ENCODE assay signal across 11 cellular contexts in the genomic region with DNA sequence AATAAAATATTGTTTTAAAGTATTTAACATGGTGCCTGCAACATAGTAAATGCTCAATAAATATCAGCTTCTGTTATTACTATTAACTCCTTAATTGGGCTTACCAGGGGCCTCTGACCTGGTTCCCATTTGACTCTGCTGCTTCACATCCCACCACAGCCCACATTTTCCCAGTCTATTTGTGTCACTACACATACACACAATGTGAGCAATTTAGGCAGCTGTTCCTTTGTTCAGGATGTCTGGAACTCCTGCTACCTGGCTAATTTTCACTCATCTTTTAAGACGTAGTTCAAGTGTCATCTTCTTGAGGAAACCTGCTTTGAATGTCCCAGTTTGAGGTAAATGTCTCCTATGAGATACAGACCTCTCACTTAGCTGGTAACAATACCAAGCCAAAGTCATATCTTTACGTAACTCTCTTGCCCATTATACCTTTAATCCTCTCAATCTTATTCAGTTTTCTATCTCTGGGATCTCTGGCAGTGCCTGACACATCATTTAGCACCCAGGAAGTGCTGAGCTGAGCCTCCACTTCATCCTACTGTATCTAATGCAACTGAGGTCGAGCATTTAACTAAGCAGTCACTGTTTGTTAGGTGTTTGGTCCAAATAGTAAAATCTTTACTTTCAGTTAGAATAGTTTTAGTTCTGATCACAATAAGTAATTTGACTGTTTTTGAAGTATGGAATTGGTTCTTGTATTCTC. TPM values are rescaled to one million over a fixed set of nuclear protein-coding genes. Genes with fewer than 3 reads are reported as not detected.
DNase-seq lines count a peak whose midpoint lies in the region; ATAC-seq and TF ChIP-seq lines count a peak whose summit lies in the region.
"Had no signal": no experiment of that assay in that cellular context is flagged by ENCODE, and none has a peak within 500 bp of the region (broad histone marks: within the 10 kb centered on the region; RNA-seq: fewer than 3 reads in every experiment).

No MANE protein-coding gene starts in this region.

- no peak for ATAC-seq in HG02938 (IDR thresholded peaks at IDR 0.05; ENCODE audit: unreplicated experiment)

- H3K27ac ChIP-seq in adrenal gland: peak overlapping the region in 3 of 5 donors; percentile 55 to 97 (median 59)
- H3K27ac ChIP-seq in urinary bladder (ENCODE audit: low read depth): peak overlapping the region; percentile 16

- H3K4me1 ChIP-seq in adrenal gland (replicated peaks in 1 of 2) (peaks cover 55 to 72% of the 10 kb centered on the region in 2 donors), urinary bladder (ENCODE audit: insufficient read depth) (peaks cover 2% of the 10 kb centered on the region)

- WGBS in adrenal gland, 4 donors: 53 to 65% (median 60%) methylated on average over 3 of the region's 3 CpGs
- 57% methylated on average over 3 of the region's 3 CpGs for WGBS in urinary bladder

- H3K4me3 ChIP-seq in adrenal gland (peak overlapping the region in 1 of 4 donors; percentile 98), urinary bladder (ENCODE audit: low read depth, low read length) (peak overlapping the region; percentile 10)

- no peaks in the 10 kb centered on the region for H3K27me3 ChIP-seq in adrenal gland

- no peak for TF ChIP-seq POLR2A in adrenal gland (IDR thresholded peaks at IDR 0.05)

- no peaks in the 10 kb centered on the region for H3K9me3 ChIP-seq in adrenal gland (replicated peaks in 1 of 3)

- intact Hi-C loops in adrenal gland (cut with DNase I): loop anchor here in 1 of 2 donors (10.0 kb wide), 1 partner anchor 84 kb away; no protein-coding TSS in a partner anchor

- TF ChIP-seq CTCF in adrenal gland (IDR thresholded peaks at IDR 0.05): no peak

- peak; percentile 52 for DNase-seq in stimulated activated CD4-positive, alpha-beta T cell treated with anti-CD3 and anti-CD28 coated beads, Interleukin-1b, Interleukin-23, amount 100 ng/mL, for 48 hours
- DNase-seq in stimulated activated CD4-positive, alpha-beta T cell treated with anti-CD3 and anti-CD28 coated beads, Interleukin-4, amount 100 ng/mL, for 4 hours: no peak
- DNase-seq in adrenal gland (no peak), myocyte (ENCODE audit: low read depth) (peak; percentile 64), EL (no peak), NCI-H146 (lab: John Stamatoyannopoulos, UW) (no peak)
- DNase-seq: activated CD4-positive, CD25-positive, alpha-beta regulatory T cell; kidney; NCI-H510A treated with DMSO at 0.1 percent for 48 hours had no signal

- H3K36me3 ChIP-seq in adrenal gland (replicated peaks in 1 of 2) (no peaks in the 10 kb centered on the region), urinary bladder (ENCODE audit: insufficient read depth) (no peaks in the 10 kb centered on the region)

RNA-seq across cellular contexts. Expression of a gene that starts 4.5 kb away (rescaled TPM):
- total RNA-seq in adrenal gland (100 to 1,000 TPM; 142 to 296 (median 178) TPM), myocyte (102 and 106 TPM in 2 replicates), urinary bladder (128 TPM)
- polyA plus RNA-seq in adrenal gland (100 to 1,000 TPM in 1 of 3 donors, 10 to 100 TPM in 2; 19.1 to 128 (median 20.8) TPM), urinary bladder (161 TPM)
- 109 TPM for polyA plus RNA-seq in myocyte (2012)

Comparison
In these comparisons a context has a peak if more than half of its experiments do, and no peak if none do; other contexts are left out.
1. DNase-seq: peak in stimulated activated CD4-positive, alpha-beta T cell treated with anti-CD3 and anti-CD28 coated beads, Interleukin-1b, Interleukin-23, amount 100 ng/mL, for 48 hours (single experiment) and myocyte (single experiment); none in stimulated activated CD4-positive, alpha-beta T cell treated with anti-CD3 and anti-CD28 coated beads, Interleukin-4, amount 100 ng/mL, for 4 hours (0 of 2), adrenal gland (0 of 7), EL (single experiment) and NCI-H146 (single experiment).